Comparison of ENCODE assay signal across 20 cellular contexts in genomic region chr3:122512284-122512683, GRCh38. TPM values are rescaled to one million over a fixed set of nuclear protein-coding genes. Genes with fewer than 3 reads are reported as not detected.
DNase-seq lines count a peak whose midpoint lies in the region; ATAC-seq and TF ChIP-seq lines count a peak whose summit lies in the region.
"Had no signal": no experiment of that assay in that cellular context is flagged by ENCODE, and none has a peak within 500 bp of the region (broad histone marks: within the 10 kb centered on the region; RNA-seq: fewer than 3 reads in every experiment).

No MANE protein-coding gene starts in this region.

- H3K79me2 ChIP-seq in PC-9 (ENCODE audit: low read depth), result peaks cover 68% of the 10 kb centered on the region

- peaks cover 42% of the 10 kb centered on the region for H4K20me1 ChIP-seq in PC-9 (ENCODE audit: insufficient read depth)

- peaks cover 9% of the 10 kb centered on the region for H3F3A ChIP-seq in PC-9 (ENCODE audit: insufficient read depth, low read depth)

- no peak for TF ChIP-seq CTCF in PC-9 (conservative IDR thresholded peaks at IDR 0.05)

- H3K27ac ChIP-seq in PC-9, result no peak overlapping the region
- H3K27ac ChIP-seq: C4-2B, colonic mucosa, epithelial cell of prostate, gastroesophageal sphincter, left ventricle myocardium inferior, Peyer's patch had no signal

- H3K27me3 Mint-ChIP-seq in activated T-cell treated with anti-CD3 and anti-CD28 coated beads, Interleukin-2, amount 50 U/mL, for 4 hours (ENCODE audit: low read depth), result no peaks in the 10 kb centered on the region
- H3K27me3 Mint-ChIP-seq in activated T-cell treated with anti-CD3 and anti-CD28 coated beads, Interleukin-2, amount 50 U/mL, for 72 hours (ENCODE audit: low read depth), result no peaks in the 10 kb centered on the region
- H3K27me3 Mint-ChIP-seq: stimulated activated memory B cell treated with anti-CD40 and anti-IgM and Interleukin-4, amounts not matched to agents 10 μg/mL and 1 μg/mL and 100 μg/mL, for 72 hours had no signal

- H3K4me2 ChIP-seq in PC-9, result 0 out of 2 replicates have a peak overlapping the region, but pooled peaks have one; percentile 84

- H3K4me3 Mint-ChIP-seq in activated T-cell treated with anti-CD3 and anti-CD28 coated beads, Interleukin-2, amount 50 U/mL, for 4 hours, result peak overlapping the region; percentile 21
- H3K4me3 Mint-ChIP-seq in activated T-cell treated with anti-CD3 and anti-CD28 coated beads, Interleukin-2, amount 50 U/mL, for 72 hours, result no peak overlapping the region

- no peak for ATAC-seq in activated T-cell treated with anti-CD3 and anti-CD28 coated beads, Interleukin-2, amount 50 U/mL, for 4 hours
- no peak for ATAC-seq in activated T-cell treated with anti-CD3 and anti-CD28 coated beads, Interleukin-2, amount 50 U/mL, for 72 hours (replicated peaks in 1 of 2)
- ATAC-seq in esophagus mucosa, result no peak
- ATAC-seq: gastroesophageal sphincter; stimulated activated memory B cell treated with anti-CD40 and anti-IgM and Interleukin-4, amounts not matched to agents 10 μg/mL and 1 μg/mL and 100 μg/mL, for 72 hours had no signal

- intact Hi-C loops in PC-9 (cut with micrococcal nuclease; ENCODE audit: unreplicated experiment), result no loop called here

- no peak overlapping the region for H3K27ac Mint-ChIP-seq in activated T-cell treated with anti-CD3 and anti-CD28 coated beads, Interleukin-2, amount 50 U/mL, for 72 hours

- POLR2A ChIA-PET in PC-9 (lab: Charles Lee; ENCODE audit: unreplicated experiment), result no interaction called here

- peaks cover 7% of the 10 kb centered on the region for H3K9me3 Mint-ChIP-seq in activated T-cell treated with anti-CD3 and anti-CD28 coated beads, Interleukin-2, amount 50 U/mL, for 4 hours
- peaks cover 2 to 3% of the 10 kb centered on the region in 2 donors for H3K9me3 Mint-ChIP-seq in activated T-cell treated with anti-CD3 and anti-CD28 coated beads, Interleukin-2, amount 50 U/mL, for 72 hours

- H3K4me3 ChIP-seq in PC-9, result no peak overlapping the region
- H3K4me3 ChIP-seq in iPS-15b (ENCODE audit: low read depth, low read length), result peak overlapping the region; percentile 64
- H3K4me3 ChIP-seq: colonic mucosa, gastroesophageal sphincter, left ventricle myocardium inferior, Peyer's patch, tibial artery had no signal

- CTCF ChIA-PET in PC-9 (lab: Charles Lee), result no interaction called here

- no peaks in the 10 kb centered on the region for H3K9me2 ChIP-seq in PC-9 (ENCODE audit: insufficient read depth)

- H3K36me3 Mint-ChIP-seq in activated T-cell treated with anti-CD3 and anti-CD28 coated beads, Interleukin-2, amount 50 U/mL, for 4 hours (ENCODE audit: insufficient read depth), result peaks cover 18% of the 10 kb centered on the region
- H3K36me3 Mint-ChIP-seq in activated T-cell treated with anti-CD3 and anti-CD28 coated beads, Interleukin-2, amount 50 U/mL, for 72 hours (ENCODE audit: insufficient read depth in 2 of 2), result peaks cover 7% of the 10 kb centered on the region in 2 donors

- H3K4me1 ChIP-seq in PC-9 (replicated peaks; ENCODE audit: insufficient read depth) (peaks cover 26% of the 10 kb centered on the region), iPS-15b (ENCODE audit: control insufficient read depth, insufficient read depth, low read length) (peaks cover 23% of the 10 kb centered on the region)
- H3K4me1 ChIP-seq: colonic mucosa had no signal

- H3K9me3 ChIP-seq in PC-9 (ENCODE audit: insufficient read depth, low read depth), result no peaks in the 10 kb centered on the region
- H3K9me3 ChIP-seq in iPS-15b (ENCODE audit: control insufficient read depth, insufficient read depth, low read length), result no peaks in the 10 kb centered on the region
- H3K9me3 ChIP-seq: colonic mucosa, gastroesophageal sphincter, Peyer's patch, tibial artery had no signal

- BruUV-seq in PC-9 (replicated peaks; lab: Mats Ljungman, UMichigan), result no TSS peak

- DNase-seq in activated T-cell treated with anti-CD3 and anti-CD28 coated beads, Interleukin-2, amount 50 U/mL, for 4 hours, result no peak
- no peak for DNase-seq in activated T-cell treated with anti-CD3 and anti-CD28 coated beads, Interleukin-2, amount 50 U/mL, for 72 hours
- DNase-seq in PC-9 (no peak), retina (peak; percentile 4), GF-D8 (lab: John Stamatoyannopoulos, UW) (no peak)
- DNase-seq in activated T-cell treated with anti-CD3 and anti-CD28 coated beads, Interleukin-2, amount 50 U/mL, for 1 hour, result no peak
- DNase-seq: activated naive CD4-positive, alpha-beta T cell treated with Interleukin-2 at 50 U/mL for 16 hours; colonic mucosa; left ventricle myocardium inferior; NCI-H1694; NCI-H226; Peyer's patch; T1000; tibial artery had no signal

- no peak overlapping the region for H2AFZ ChIP-seq in PC-9

- no peaks in the 10 kb centered on the region for H3K27me3 ChIP-seq in PC-9 (ENCODE audit: insufficient read depth, low read depth)
- no peaks in the 10 kb centered on the region for H3K27me3 ChIP-seq in iPS-15b (ENCODE audit: control insufficient read depth, insufficient read depth, low read length)
- H3K27me3 ChIP-seq: colonic mucosa, gastroesophageal sphincter, Peyer's patch, tibial artery had no signal

- H3K9ac ChIP-seq in iPS-15b (ENCODE audit: low read depth, low read length), result peak overlapping the region; percentile 55

- H3K4me1 Mint-ChIP-seq in activated T-cell treated with anti-CD3 and anti-CD28 coated beads, Interleukin-2, amount 50 U/mL, for 4 hours (ENCODE audit: low read depth), result peaks cover 57% of the 10 kb centered on the region
- H3K4me1 Mint-ChIP-seq in activated T-cell treated with anti-CD3 and anti-CD28 coated beads, Interleukin-2, amount 50 U/mL, for 72 hours (ENCODE audit: low read depth), result peaks cover 68% of the 10 kb centered on the region

- peaks cover 14% of the 10 kb centered on the region for H3K36me3 ChIP-seq in PC-9 (ENCODE audit: low read depth)
- no peaks in the 10 kb centered on the region for H3K36me3 ChIP-seq in iPS-15b (ENCODE audit: control insufficient read depth, insufficient read depth, low read length)
- H3K36me3 ChIP-seq: colonic mucosa, gastroesophageal sphincter, left ventricle myocardium inferior, Peyer's patch, tibial artery had no signal

RNA-seq across cellular contexts. Expression of gene KPNA1, which starts 2.5 kb away (rescaled TPM):
- total RNA-seq in activated T-cell treated with anti-CD3 and anti-CD28 coated beads, Interleukin-2, amount 50 U/mL, for 4 hours, result 10 to 100 TPM; 56.4 to 61.2 (median 61.2) TPM
- total RNA-seq in activated T-cell treated with anti-CD3 and anti-CD28 coated beads, Interleukin-2, amount 50 U/mL, for 72 hours, result 10 to 100 TPM; 54.3 to 69.9 TPM
- total RNA-seq in PC-9 (2021) (78.2 and 89.2 TPM in 2 replicates), esophagus mucosa (54.2 TPM)

RNA-seq across cellular contexts. Expression of gene PARP9, which starts 51.8 kb away (rescaled TPM):
- total RNA-seq in activated T-cell treated with anti-CD3 and anti-CD28 coated beads, Interleukin-2, amount 50 U/mL, for 4 hours, result 10 to 100 TPM; 18.2 to 30.9 (median 20.3) TPM
- 10 to 100 TPM; 28.8 to 38.1 TPM for total RNA-seq in activated T-cell treated with anti-CD3 and anti-CD28 coated beads, Interleukin-2, amount 50 U/mL, for 72 hours
- total RNA-seq in PC-9 (2021), result 15.0 and 21.1 TPM in 2 replicates
- total RNA-seq in esophagus mucosa, result 27.5 TPM

RNA-seq across cellular contexts. Expression of gene DTX3L, which starts 51.9 kb away (rescaled TPM):
- 10 to 100 TPM; 21.6 to 36.5 (median 25.2) TPM for total RNA-seq in activated T-cell treated with anti-CD3 and anti-CD28 coated beads, Interleukin-2, amount 50 U/mL, for 4 hours
- total RNA-seq in activated T-cell treated with anti-CD3 and anti-CD28 coated beads, Interleukin-2, amount 50 U/mL, for 72 hours, result 10 to 100 TPM; 43.9 to 51.4 TPM
- 30.0 and 41.7 TPM in 2 replicates for total RNA-seq in PC-9 (2021)
- total RNA-seq in esophagus mucosa, result 28.5 TPM
